In the genomic region with DNA sequence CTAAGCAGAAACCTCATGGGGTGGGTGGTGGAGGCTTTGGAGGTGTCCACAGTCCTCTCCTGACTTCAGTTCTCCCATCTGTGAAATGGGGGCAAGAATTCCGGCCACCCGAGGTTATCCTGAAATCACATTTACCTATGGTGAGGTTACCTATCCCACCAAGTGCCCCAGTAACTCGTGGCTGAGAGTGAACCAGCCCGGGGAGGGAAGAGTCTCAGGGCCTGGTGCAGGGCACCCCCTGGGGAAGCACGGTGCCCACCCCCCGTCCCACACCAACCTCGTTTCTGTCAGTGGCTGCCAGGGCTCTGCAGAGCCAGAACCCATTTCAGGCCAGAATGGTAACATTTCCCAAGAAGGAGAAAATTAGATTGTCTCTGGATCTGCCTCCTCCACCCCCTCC, we compare ENCODE assay signal across 3 cellular contexts.
"Had no signal": no experiment of that assay in that cellular context is flagged by ENCODE, and none has a peak within 500 bp of the region (broad histone marks: within the 10 kb centered on the region; RNA-seq: fewer than 3 reads in every experiment).

No MANE protein-coding gene starts in this region.

- H3K4me3 ChIP-seq: GM12878 had no signal

- DNase-seq: GDM1, GF-D8 had no signal

- ATAC-seq: GM12878 had no signal
